ENCODE assay signal across 1 cellular context in genomic region chr5:76807296-76807695, GRCh38.
TF ChIP-seq lines count a peak whose summit lies in the region.

No MANE protein-coding gene starts in this region.

TF ChIP-seq in HCT116, 20 proteins besides CTCF, POLR2A, EP300 and RAD21 (continued from another document):
- peak; percentile 29 for TF ChIP-seq TCF7L2 (IDR thresholded peaks at IDR 0.05; ENCODE audit: borderline replicate concordance, extremely low read depth, insufficient read depth, insufficient read length)
- no peak for TF ChIP-seq CBX3 (IDR thresholded peaks at IDR 0.05; ENCODE audit: low read depth)
